In genomic region chr17:14356043-14356637, GRCh38 we compare ENCODE assay signal across 1 cellular context.
TF ChIP-seq lines count a peak whose summit lies in the region.

No MANE protein-coding gene starts in this region.

TF ChIP-seq in GM23338, 12 proteins besides CTCF, POLR2A, EP300 and RAD21:
- peak; percentile 92 for TF ChIP-seq ZNF462 (CRISPR knock-in tag; IDR thresholded peaks at IDR 0.05)
- TF ChIP-seq NANOG (IDR thresholded peaks at IDR 0.05; ENCODE audit: borderline replicate concordance): peak; percentile 81; the same call in 1 of the 2 replicates
- no peak for TF ChIP-seq POLR2AphosphoS5 (IDR thresholded peaks at IDR 0.05; ENCODE audit: low read depth)
